ENCODE assay signal across 1 cellular context in the genomic region with DNA sequence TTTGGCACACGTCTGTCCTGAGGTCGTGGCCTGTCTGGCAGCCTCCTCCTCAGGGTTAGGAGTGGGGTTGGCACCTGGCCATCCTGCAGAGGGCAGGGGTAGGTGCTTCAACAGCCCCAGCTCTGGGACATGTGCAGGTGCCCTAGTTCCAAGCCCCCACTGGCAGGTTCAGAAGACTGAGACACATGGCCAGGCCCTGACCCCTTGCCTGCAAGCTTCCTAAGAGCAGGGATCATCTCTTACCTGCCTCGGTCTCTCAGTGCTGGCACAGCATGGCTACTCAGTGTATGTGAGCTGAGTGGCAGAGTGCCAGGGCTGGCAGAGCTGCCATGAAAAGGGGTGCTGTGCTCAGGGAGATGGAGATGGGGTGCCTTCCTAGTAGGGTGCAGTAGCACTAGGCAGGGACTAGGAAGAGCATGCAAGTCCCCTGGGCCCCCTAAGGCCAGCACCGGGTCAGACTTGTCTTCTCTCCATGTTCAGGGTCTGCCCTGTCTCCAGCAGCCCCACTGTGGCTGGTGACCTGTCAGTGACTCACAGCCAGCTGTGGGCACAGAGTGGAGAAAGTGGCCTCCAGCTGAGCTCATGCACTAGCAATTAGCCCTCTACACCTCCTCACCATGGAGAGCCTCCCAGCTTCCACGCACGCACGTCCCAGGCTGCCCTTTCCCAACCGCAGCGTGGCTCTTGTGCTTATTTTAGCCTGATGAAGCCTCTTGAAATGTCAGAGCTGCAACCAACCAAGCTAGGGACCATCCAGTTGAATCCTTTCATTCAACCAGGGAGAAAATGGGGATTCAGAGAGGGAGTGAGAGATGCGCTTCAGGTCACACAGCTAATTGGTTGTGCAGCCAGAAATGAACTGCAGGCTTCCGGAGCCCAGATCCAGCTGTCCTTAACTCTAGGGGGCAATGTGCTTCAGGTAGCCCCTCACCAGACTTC.
TF ChIP-seq lines count a peak whose summit lies in the region.

No MANE protein-coding gene starts in this region.

TF ChIP-seq in H1, 55 proteins besides CTCF, POLR2A, EP300 and RAD21 (continued from another document):
- TF ChIP-seq RXRA (IDR thresholded peaks at IDR 0.05; ENCODE audit: insufficient read depth, low read depth, low read length) (no peak), MAFK (IDR thresholded peaks at IDR 0.05; ENCODE audit: low read depth, low read length) (no peak), KDM1A (IDR thresholded peaks at IDR 0.05; ENCODE audit: borderline replicate concordance, low read length) (no peak), GTF2F1 (IDR thresholded peaks at IDR 0.05; ENCODE audit: borderline replicate concordance, low read depth, low read length) (no peak), SAP30 (IDR thresholded peaks at IDR 0.05; ENCODE audit: insufficient read depth, insufficient replicate concordance, low read length) (no peak), GABPA (IDR thresholded peaks at IDR 0.05; ENCODE audit: borderline replicate concordance, insufficient read depth, low read length) (no peak), CHD2 (IDR thresholded peaks at IDR 0.05; ENCODE audit: low read length) (no peak)
